Comparison of ENCODE assay signal across 2 cellular contexts in genomic region chr22:17376950-17377349, GRCh38.
TF ChIP-seq lines count a peak whose summit lies in the region.

No MANE protein-coding gene starts in this region.

TF ChIP-seq in HepG2, 621 proteins besides CTCF, POLR2A, EP300 and RAD21 (continued from another document):
- no peak for TF ChIP-seq ZNF382 (CRISPR knock-in tag; IDR thresholded peaks at IDR 0.05; ENCODE audit: borderline replicate concordance)
- TF ChIP-seq RNF2 (conservative IDR thresholded peaks at IDR 0.05; ENCODE audit: low read depth): no peak
- no peak for TF ChIP-seq ZNF264 (CRISPR knock-in tag; IDR thresholded peaks at IDR 0.05)
- TF ChIP-seq ZNF260 (CRISPR knock-in tag; IDR thresholded peaks at IDR 0.05; ENCODE audit: borderline replicate concordance, low read depth): no peak
- TF ChIP-seq MAFK (conservative IDR thresholded peaks at IDR 0.05 in 1 of 2, IDR thresholded peaks at IDR 0.05 in 1 of 2; ENCODE audit: low read length in 2 of 2): peak; percentile 95 to 97
- no peak for TF ChIP-seq SALL2 (CRISPR knock-in tag; IDR thresholded peaks at IDR 0.05)
- TF ChIP-seq ZNF615 (CRISPR knock-in tag; IDR thresholded peaks at IDR 0.05; ENCODE audit: borderline replicate concordance): no peak
- no peak for TF ChIP-seq TERF1 (CRISPR knock-in tag; IDR thresholded peaks at IDR 0.05)
- no peak for TF ChIP-seq HNF4G (IDR thresholded peaks at IDR 0.05; ENCODE audit: borderline replicate concordance, low read depth, low read length)
- no peak for TF ChIP-seq HNF4G (CRISPR knock-in tag; IDR thresholded peaks at IDR 0.05; ENCODE audit: borderline replicate concordance, low read depth)
- no peak for TF ChIP-seq KAT2B (IDR thresholded peaks at IDR 0.05; ENCODE audit: borderline replicate concordance, low read depth, low read length)
- TF ChIP-seq, protein P1, sequence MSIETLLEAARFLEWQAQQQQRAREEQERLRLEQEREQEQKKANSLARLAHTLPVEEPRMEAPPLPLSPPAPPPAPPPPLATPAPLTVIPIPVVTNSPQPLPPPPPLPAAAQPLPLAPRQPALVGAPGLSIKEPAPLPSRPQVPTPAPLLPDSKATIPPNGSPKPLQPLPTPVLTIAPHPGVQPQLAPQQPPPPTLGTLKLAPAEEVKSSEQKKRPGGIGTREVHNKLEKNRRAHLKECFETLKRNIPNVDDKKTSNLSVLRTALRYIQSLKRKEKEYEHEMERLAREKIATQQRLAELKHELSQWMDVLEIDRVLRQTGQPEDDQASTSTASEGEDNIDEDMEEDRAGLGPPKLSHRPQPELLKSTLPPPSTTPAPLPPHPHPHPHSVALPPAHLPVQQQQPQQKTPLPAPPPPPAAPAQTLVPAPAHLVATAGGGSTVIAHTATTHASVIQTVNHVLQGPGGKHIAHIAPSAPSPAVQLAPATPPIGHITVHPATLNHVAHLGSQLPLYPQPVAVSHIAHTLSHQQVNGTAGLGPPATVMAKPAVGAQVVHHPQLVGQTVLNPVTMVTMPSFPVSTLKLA (IDR thresholded peaks at IDR 0.05): no peak
- TF ChIP-seq ZBTB7B (CRISPR knock-in tag; IDR thresholded peaks at IDR 0.05): no peak
- TF ChIP-seq ZNF629 (CRISPR knock-in tag; conservative IDR thresholded peaks at IDR 0.05): no peak
- TF ChIP-seq NFE2L2 (IDR thresholded peaks at IDR 0.05; ENCODE audit: low read length): peak; percentile 31; the same call in 1 of the 2 replicates
- no peak for TF ChIP-seq SMAD9 (CRISPR knock-in tag; IDR thresholded peaks at IDR 0.05)
- TF ChIP-seq, protein P2, sequence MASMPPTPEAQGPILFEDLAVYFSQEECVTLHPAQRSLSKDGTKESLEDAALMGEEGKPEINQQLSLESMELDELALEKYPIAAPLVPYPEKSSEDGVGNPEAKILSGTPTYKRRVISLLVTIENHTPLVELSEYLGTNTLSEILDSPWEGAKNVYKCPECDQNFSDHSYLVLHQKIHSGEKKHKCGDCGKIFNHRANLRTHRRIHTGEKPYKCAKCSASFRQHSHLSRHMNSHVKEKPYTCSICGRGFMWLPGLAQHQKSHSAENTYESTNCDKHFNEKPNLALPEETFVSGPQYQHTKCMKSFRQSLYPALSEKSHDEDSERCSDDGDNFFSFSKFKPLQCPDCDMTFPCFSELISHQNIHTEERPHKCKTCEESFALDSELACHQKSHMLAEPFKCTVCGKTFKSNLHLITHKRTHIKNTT (CRISPR knock-in tag; IDR thresholded peaks at IDR 0.05): no peak
- TF ChIP-seq MAFF (IDR thresholded peaks at IDR 0.05; ENCODE audit: low read depth, low read length): peak; percentile 95

TF ChIP-seq in WTC11, 78 proteins besides CTCF, POLR2A, EP300 and RAD21 (continued from another document):
- no peak for TF ChIP-seq TP53 (CRISPR knock-in tag; IDR thresholded peaks at IDR 0.05)
- TF ChIP-seq, protein P3, sequence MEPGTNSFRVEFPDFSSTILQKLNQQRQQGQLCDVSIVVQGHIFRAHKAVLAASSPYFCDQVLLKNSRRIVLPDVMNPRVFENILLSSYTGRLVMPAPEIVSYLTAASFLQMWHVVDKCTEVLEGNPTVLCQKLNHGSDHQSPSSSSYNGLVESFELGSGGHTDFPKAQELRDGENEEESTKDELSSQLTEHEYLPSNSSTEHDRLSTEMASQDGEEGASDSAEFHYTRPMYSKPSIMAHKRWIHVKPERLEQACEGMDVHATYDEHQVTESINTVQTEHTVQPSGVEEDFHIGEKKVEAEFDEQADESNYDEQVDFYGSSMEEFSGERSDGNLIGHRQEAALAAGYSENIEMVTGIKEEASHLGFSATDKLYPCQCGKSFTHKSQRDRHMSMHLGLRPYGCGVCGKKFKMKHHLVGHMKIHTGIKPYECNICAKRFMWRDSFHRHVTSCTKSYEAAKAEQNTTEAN (CRISPR knock-in tag; IDR thresholded peaks at IDR 0.05): no peak
- TF ChIP-seq, protein P4, sequence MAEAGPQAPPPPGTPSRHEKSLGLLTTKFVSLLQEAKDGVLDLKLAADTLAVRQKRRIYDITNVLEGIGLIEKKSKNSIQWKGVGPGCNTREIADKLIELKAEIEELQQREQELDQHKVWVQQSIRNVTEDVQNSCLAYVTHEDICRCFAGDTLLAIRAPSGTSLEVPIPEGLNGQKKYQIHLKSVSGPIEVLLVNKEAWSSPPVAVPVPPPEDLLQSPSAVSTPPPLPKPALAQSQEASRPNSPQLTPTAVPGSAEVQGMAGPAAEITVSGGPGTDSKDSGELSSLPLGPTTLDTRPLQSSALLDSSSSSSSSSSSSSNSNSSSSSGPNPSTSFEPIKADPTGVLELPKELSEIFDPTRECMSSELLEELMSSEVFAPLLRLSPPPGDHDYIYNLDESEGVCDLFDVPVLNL (CRISPR knock-in tag; IDR thresholded peaks at IDR 0.05; ENCODE audit: borderline replicate concordance, low read depth): no peak
- no peak for TF ChIP-seq TCF7 (CRISPR knock-in tag; IDR thresholded peaks at IDR 0.05; ENCODE audit: low read depth)
- TF ChIP-seq ZNF317 (CRISPR knock-in tag; IDR thresholded peaks at IDR 0.05; ENCODE audit: borderline replicate concordance, low read depth): no peak
- no peak for TF ChIP-seq JUN (CRISPR knock-in tag; IDR thresholded peaks at IDR 0.05)
- no peak for TF ChIP-seq TEAD1 (CRISPR knock-in tag; IDR thresholded peaks at IDR 0.05)
- no peak for TF ChIP-seq HMGXB4 (CRISPR knock-in tag; IDR thresholded peaks at IDR 0.05)
- no peak for TF ChIP-seq ZNF425 (CRISPR knock-in tag; conservative IDR thresholded peaks at IDR 0.05)
- no peak for TF ChIP-seq AR (CRISPR knock-in tag; IDR thresholded peaks at IDR 0.05)
- TF ChIP-seq EMX1 (CRISPR knock-in tag; IDR thresholded peaks at IDR 0.05): no peak
- no peak for TF ChIP-seq JAZF1 (CRISPR knock-in tag; IDR thresholded peaks at IDR 0.05)
